Comparison of ENCODE assay signal across 8 cellular contexts in the genomic region with DNA sequence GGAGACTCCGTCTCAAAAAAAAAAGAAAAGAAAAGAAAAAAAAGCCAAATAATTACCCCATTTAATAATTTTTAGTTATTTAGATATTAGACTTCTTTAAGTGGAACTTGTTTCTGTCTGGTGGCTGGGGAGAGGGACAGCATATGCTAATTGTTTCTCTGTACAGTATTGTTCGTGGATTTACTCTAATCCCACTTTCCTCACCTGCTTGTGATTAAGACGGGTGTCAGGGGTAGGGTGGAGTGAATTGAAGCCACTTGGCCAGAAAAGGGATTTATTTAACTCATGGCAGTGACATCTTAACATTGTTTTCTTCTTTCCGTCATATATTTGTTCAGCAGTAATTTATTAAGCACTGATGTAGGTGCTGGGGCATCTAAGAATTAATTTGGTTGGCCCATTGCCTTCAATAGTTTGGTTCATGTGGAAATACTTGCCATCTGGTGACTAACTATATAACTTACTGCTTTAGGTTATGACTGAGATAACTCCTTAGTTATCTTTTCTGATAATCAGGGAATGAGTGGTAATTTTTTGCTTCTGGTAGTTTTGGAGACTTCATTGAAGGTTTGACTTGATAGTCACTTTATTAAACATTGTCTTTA. TPM values are rescaled to one million over a fixed set of nuclear protein-coding genes. Genes with fewer than 3 reads are reported as not detected.
A peak's percentile ranks its signal among the peaks of the same experiment; 100 is the strongest.
DNase-seq lines count a peak whose midpoint lies in the region; ATAC-seq, FAIRE-seq and TF ChIP-seq lines count a peak whose summit lies in the region.

No MANE protein-coding gene starts in this region.

- no peaks in the 10 kb centered on the region for H3K27me3 ChIP-seq in BLaER1 treated with 17β-estradiol and CSF1 and Interleukin-3, amounts not matched to agents 10 nM and 100 nM
- H3K27me3 ChIP-seq in HUES48 (ENCODE audit: control insufficient read depth, insufficient read depth, low read length): no peaks in the 10 kb centered on the region
- H3K27me3 ChIP-seq in bronchial epithelial cell (ENCODE audit: control insufficient read depth, insufficient read depth, low read length): no peaks in the 10 kb centered on the region
- no peaks in the 10 kb centered on the region for H3K27me3 ChIP-seq in testis

- H3K36me3 ChIP-seq in BLaER1 treated with 17β-estradiol and CSF1 and Interleukin-3, amounts not matched to agents 10 nM and 100 nM: peaks cover 0 to 27% (median 12%) of the 10 kb centered on the region in 11 experiments; a peak in 13 of 22 replicates
- H3K36me3 ChIP-seq in HUES48 (ENCODE audit: control insufficient read depth, insufficient read depth, low read length): no peaks in the 10 kb centered on the region
- H3K36me3 ChIP-seq in bronchial epithelial cell (ENCODE audit: control insufficient read depth, insufficient read depth, low read length): no peaks in the 10 kb centered on the region
- H3K36me3 ChIP-seq in testis (ENCODE audit: low read depth, missing control alignments): no peaks in the 10 kb centered on the region

- no peaks in the 10 kb centered on the region for H3K9me3 Mint-ChIP-seq in naive thymus-derived CD8-positive, alpha-beta T cell

- peak overlapping the region in 8 of 11 experiments; percentile 18 to 61 (median 52); a peak in 11 of 22 replicates for H3K27ac ChIP-seq in BLaER1 treated with 17β-estradiol and CSF1 and Interleukin-3, amounts not matched to agents 10 nM and 100 nM
- H3K27ac ChIP-seq in HUES48 (ENCODE audit: low read depth, low read length): no peak overlapping the region
- peak overlapping the region in 1 of 2 donors; percentile 46 for H3K27ac ChIP-seq in testis

- peaks cover 0 to 8% (median 0%) of the 10 kb centered on the region in 3 donors for H3K36me3 Mint-ChIP-seq in naive thymus-derived CD8-positive, alpha-beta T cell

- peak overlapping the region; percentile 67 to 94 (median 89) for H3K27ac Mint-ChIP-seq in naive thymus-derived CD8-positive, alpha-beta T cell

- ATAC-seq in naive thymus-derived CD8-positive, alpha-beta T cell: no peak
- ATAC-seq in HG02642 (IDR thresholded peaks at IDR 0.05; ENCODE audit: poor library complexity, unreplicated experiment): no peak

- FAIRE-seq in bronchial epithelial cell (lab: Jason Lieb, UNC): no peak

- intact Hi-C loops in testis (cut with DNase I; ENCODE audit: low total_unique reads): no loop called here

- peaks cover 0 to 17% (median under 1%) of the 10 kb centered on the region in 11 experiments; a peak in 9 of 22 replicates for H3K9me3 ChIP-seq in BLaER1 treated with 17β-estradiol and CSF1 and Interleukin-3, amounts not matched to agents 10 nM and 100 nM (replicated peaks in 1 of 11)
- H3K9me3 ChIP-seq in HUES48 (ENCODE audit: control insufficient read depth, insufficient read depth, low read length) (no peaks in the 10 kb centered on the region), testis (no peaks in the 10 kb centered on the region)

- no peaks in the 10 kb centered on the region for H3K27me3 Mint-ChIP-seq in naive thymus-derived CD8-positive, alpha-beta T cell

- peaks cover 46 to 83% (median 75%) of the 10 kb centered on the region in 4 donors for H3K4me1 Mint-ChIP-seq in naive thymus-derived CD8-positive, alpha-beta T cell

- POLR2A ChIA-PET in naive thymus-derived CD8-positive, alpha-beta T cell (lab: Charles Lee): interaction anchor here (1.2 to 2.1 kb wide), 2 partner anchors 61 to 138 kb away, joined by 3 to 5 read pairs; no protein-coding TSS in a partner anchor

- peak; percentile 26 for DNase-seq in bronchial epithelial cell (ENCODE audit: low read depth)
- no peak for DNase-seq in naive thymus-derived CD8-positive, alpha-beta T cell
- no peak for DNase-seq in UCSD-AML1 (lab: John Stamatoyannopoulos, UW; ENCODE audit: unreplicated experiment)
- no peak for DNase-seq in testis
- no peak for DNase-seq in Ammon's horn (ENCODE audit: low spot score)

- peak overlapping the region in 1 of 10 experiments; percentile 21; a peak in 2 of 20 replicates for H3K4me3 ChIP-seq in BLaER1 treated with 17β-estradiol and CSF1 and Interleukin-3, amounts not matched to agents 10 nM and 100 nM
- H3K4me3 ChIP-seq in HUES48 (ENCODE audit: low read depth, low read length): 0 out of 2 replicates have a peak overlapping the region, but pooled peaks have one; percentile 4
- no peak overlapping the region for H3K4me3 ChIP-seq in bronchial epithelial cell (ENCODE audit: low read depth, low read length)
- no peak overlapping the region for H3K4me3 ChIP-seq in testis

- peaks cover 0 to 80% (median 55%) of the 10 kb centered on the region in 11 experiments; a peak in 14 of 22 replicates for H4K20me1 ChIP-seq in BLaER1 treated with 17β-estradiol and CSF1 and Interleukin-3, amounts not matched to agents 10 nM and 100 nM

- TF ChIP-seq CTCF in bronchial epithelial cell (IDR thresholded peaks at IDR 0.05; ENCODE audit: insufficient read depth, low read length, severe bottlenecking): no peak
- no peak for TF ChIP-seq CTCF in testis (IDR thresholded peaks at IDR 0.05)

- peak overlapping the region; percentile 50 to 81 (median 72) for H3K4me3 Mint-ChIP-seq in naive thymus-derived CD8-positive, alpha-beta T cell

- H3K4me1 ChIP-seq in BLaER1 treated with 17β-estradiol and CSF1 and Interleukin-3, amounts not matched to agents 10 nM and 100 nM: peaks cover 45 to 69% (median 47%) of the 10 kb centered on the region in 10 experiments
- H3K4me1 ChIP-seq in HUES48 (ENCODE audit: control insufficient read depth, insufficient read depth, low read length) (peaks cover 51% of the 10 kb centered on the region), testis (peaks cover 44% of the 10 kb centered on the region)

- 71 to 72% methylated on average over 4 of the region's 4 CpGs for WGBS in testis, 2 donors

- peak overlapping the region; percentile 53 to 95 (median 70) for H3K4me2 ChIP-seq in BLaER1 treated with 17β-estradiol and CSF1 and Interleukin-3, amounts not matched to agents 10 nM and 100 nM

- no peak for TF ChIP-seq POLR2A in testis (IDR thresholded peaks at IDR 0.05)

- H3K9ac ChIP-seq in BLaER1 treated with 17β-estradiol and CSF1 and Interleukin-3, amounts not matched to agents 10 nM and 100 nM: no peak overlapping the region; a peak in 1 of 22 replicates
- H3K9ac ChIP-seq in HUES48 (ENCODE audit: low read depth, low read length): no peak overlapping the region

RNA-seq across cellular contexts. Expression of gene TNRC6B, which starts 4.6 kb away (rescaled TPM):
- total RNA-seq in bronchial epithelial cell (8.3 and 8.4 TPM in 2 replicates), testis (100 to 1,000 TPM in 1 of 2 donors, 10 to 100 TPM in 1; 79.7 to 122 TPM)
- total RNA-seq in naive thymus-derived CD8-positive, alpha-beta T cell: 100 to 1,000 TPM; 134 to 142 TPM
- 100 to 1,000 TPM in 2 of 3 donors, 10 to 100 TPM in 1; 67.3 to 116 (median 115) TPM for polyA plus RNA-seq in naive thymus-derived CD8-positive, alpha-beta T cell
- polyA plus RNA-seq in testis (ENCODE audit: insufficient read depth, low read depth, low replicate concordance): 49.2 TPM
